In genomic region chr14:103733651-103734050, GRCh38 we compare ENCODE assay signal across 1 cellular context.
TF ChIP-seq lines count a peak whose summit lies in the region.

No MANE protein-coding gene starts in this region.

TF ChIP-seq in IMR-90, 13 proteins besides CTCF, POLR2A, EP300 and RAD21:
- no peak for TF ChIP-seq BHLHE40 (IDR thresholded peaks at IDR 0.05; ENCODE audit: low read depth, low read length)
- no peak for TF ChIP-seq USF2 (IDR thresholded peaks at IDR 0.05; ENCODE audit: low read depth, low read length)
- no peak for TF ChIP-seq CHD1 (IDR thresholded peaks at IDR 0.05; ENCODE audit: low read depth, low read length)
- no peak for TF ChIP-seq MAFK (IDR thresholded peaks at IDR 0.05; ENCODE audit: low read depth, low read length)
- no peak for TF ChIP-seq ELK1 (IDR thresholded peaks at IDR 0.05; ENCODE audit: borderline replicate concordance, low read depth, low read length)
